In the genomic region with DNA sequence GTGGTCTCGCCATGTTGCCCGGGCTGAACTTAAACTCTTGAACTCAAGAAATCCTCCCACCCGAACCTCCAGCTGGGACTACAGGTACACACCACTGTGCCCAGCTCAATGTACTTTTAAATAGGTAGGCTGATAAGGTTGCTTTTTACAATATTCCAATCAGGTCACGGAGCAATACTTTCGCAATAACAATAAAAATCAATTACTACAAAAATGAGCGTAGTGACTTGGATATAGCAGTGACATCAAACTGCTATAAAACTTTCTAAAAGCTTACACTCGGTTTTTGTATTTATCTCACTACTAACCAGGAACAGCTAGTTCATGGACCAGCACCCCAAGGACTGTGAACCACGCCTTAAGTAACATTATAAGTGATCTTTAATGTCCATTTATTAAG, we compare ENCODE assay signal across 2 cellular contexts.
TF ChIP-seq lines count a peak whose summit lies in the region.

No MANE protein-coding gene starts in this region.

TF ChIP-seq in IMR-90, 13 proteins besides CTCF, POLR2A, EP300 and RAD21:
- TF ChIP-seq MXI1 (IDR thresholded peaks at IDR 0.05; ENCODE audit: borderline replicate concordance, low read depth, low read length) (no peak), CEBPB (IDR thresholded peaks at IDR 0.05; ENCODE audit: low read depth, low read length) (peak; percentile 64)

TF ChIP-seq in K562, 482 proteins besides CTCF, POLR2A, EP300 and RAD21:
- TF ChIP-seq CEBPB (tag; IDR thresholded peaks at IDR 0.05), result peak; percentile 61; the same call in 1 of the 2 replicates
- TF ChIP-seq CEBPG (CRISPR knock-in tag; IDR thresholded peaks at IDR 0.05), result no peak
- TF ChIP-seq CEBPG (tag; conservative IDR thresholded peaks at IDR 0.05 in 1 of 2, IDR thresholded peaks at IDR 0.05 in 1 of 2), result 0 out of 4 replicates have a peak, but pooled peaks of 1 of the 2 experiments have one; percentile 17
- no peak for TF ChIP-seq ZNF316 (IDR thresholded peaks at IDR 0.05)
